In genomic region chr11:65588199-65589054, GRCh38 we compare ENCODE assay signal across 8 cellular contexts. TPM values are rescaled to one million over a fixed set of nuclear protein-coding genes. Genes with fewer than 3 reads are reported as not detected.
DNase-seq lines count a peak whose midpoint lies in the region; ATAC-seq and TF ChIP-seq lines count a peak whose summit lies in the region.

No MANE protein-coding gene starts in this region.

- no peaks in the 10 kb centered on the region for H3K9me2 ChIP-seq in hepatocyte (replicated peaks; ENCODE audit: insufficient read depth)

- ATAC-seq in GM19324 (IDR thresholded peaks at IDR 0.05; ENCODE audit: low FRiP score, unreplicated experiment) (peak; percentile 72), HG03342 (IDR thresholded peaks at IDR 0.05; ENCODE audit: unreplicated experiment) (peak; percentile 75), SK-N-SH treated with all-trans-retinoic acid at 6 μM for 48 hours (peak; percentile 86)
- peak; percentile 89 to 93 for ATAC-seq in activated naive CD4-positive, alpha-beta T cell treated with anti-CD3 and anti-CD28 coated beads, Interleukin-2, amount 50 U/mL, for 72 hours

- H3K4me3 ChIP-seq in hepatocyte (no peak overlapping the region), lower leg skin (ENCODE audit: low read depth, poor library complexity, severe bottlenecking) (no peak overlapping the region)

- peaks cover 6 to 10% of the 10 kb centered on the region in 2 donors for H3K36me3 Mint-ChIP-seq in activated naive CD4-positive, alpha-beta T cell treated with anti-CD3 and anti-CD28 coated beads, Interleukin-2, amount 50 U/mL, for 72 hours

- H3K27ac Mint-ChIP-seq in activated naive CD4-positive, alpha-beta T cell treated with anti-CD3 and anti-CD28 coated beads, Interleukin-2, amount 50 U/mL, for 72 hours: peak overlapping the region; percentile 84 to 86

- H3K27me3 ChIP-seq in hepatocyte: peaks cover 15% of the 10 kb centered on the region

- DNase-seq in COLO668 (lab: John Stamatoyannopoulos, UW; ENCODE audit: unreplicated experiment) (peak; percentile 54), hepatocyte (ENCODE audit: low spot score) (peak; percentile 73), lower leg skin (ENCODE audit: low spot score in 2 of 2) (no peak)
- peak; percentile 73 to 90 for DNase-seq in activated naive CD4-positive, alpha-beta T cell treated with anti-CD3 and anti-CD28 coated beads, Interleukin-2, amount 50 U/mL, for 72 hours (ENCODE audit: low spot score in 2 of 2)
- peak in 3 of 4 experiments; percentile 46 to 72 (median 60) for DNase-seq in stimulated activated CD4-positive, alpha-beta T cell treated with anti-CD3 and anti-CD28 coated beads, Interleukin-1b, Interleukin-23, amount 100 ng/mL, for 24 hours (ENCODE audit: low read depth in 4 of 4, low spot score in 1 of 4)

- H2AFZ ChIP-seq in hepatocyte: no peak overlapping the region

- 83% methylated on average over 13 of the region's 13 CpGs for WGBS in hepatocyte (ENCODE audit: low lambda C conversion rate, missing lambda C conversion rate)
- 43 to 46% methylated on average over 13 of the region's 13 CpGs for WGBS in lower leg skin, 2 donors

- no peak for TF ChIP-seq POLR2A in lower leg skin (IDR thresholded peaks at IDR 0.05)

- TF ChIP-seq CTCF in hepatocyte (IDR thresholded peaks at IDR 0.05; ENCODE audit: poor library complexity) (peak; percentile 43), lower leg skin (IDR thresholded peaks at IDR 0.05) (no peak)

- H3K36me3 ChIP-seq in hepatocyte (replicated peaks; ENCODE audit: insufficient read depth, low read depth): no peaks in the 10 kb centered on the region

- no peaks in the 10 kb centered on the region for H3K9me3 ChIP-seq in hepatocyte (ENCODE audit: low read depth)

- no peaks in the 10 kb centered on the region for H3K79me2 ChIP-seq in hepatocyte

- peaks cover 13% of the 10 kb centered on the region for H3K4me1 ChIP-seq in hepatocyte (ENCODE audit: insufficient read depth)

- H3K9me3 Mint-ChIP-seq in activated naive CD4-positive, alpha-beta T cell treated with anti-CD3 and anti-CD28 coated beads, Interleukin-2, amount 50 U/mL, for 72 hours: no peaks in the 10 kb centered on the region

- no peak overlapping the region for H3K4me2 ChIP-seq in hepatocyte

- no peaks in the 10 kb centered on the region for H4K20me1 ChIP-seq in hepatocyte (ENCODE audit: insufficient read depth, poor library complexity, severe bottlenecking)

- intact Hi-C loops in lower leg skin (cut with DNase I; ENCODE audit: low total_unique reads): no loop called here

- H3K27ac ChIP-seq in hepatocyte: no peak overlapping the region

TF ChIP-seq in SK-N-SH treated with all-trans-retinoic acid at 6 μM for 48 hours, 23 proteins besides CTCF, POLR2A, EP300 and RAD21:
- no peak for TF ChIP-seq ESRRG (CRISPR knock-in tag; IDR thresholded peaks at IDR 0.05)
- TF ChIP-seq ZNF565 (CRISPR knock-in tag; conservative IDR thresholded peaks at IDR 0.05; ENCODE audit: low read depth): no peak
- no peak for TF ChIP-seq ZFP30 (CRISPR knock-in tag; IDR thresholded peaks at IDR 0.05)
- no peak for TF ChIP-seq ZFP3 (CRISPR knock-in tag; IDR thresholded peaks at IDR 0.05)

RNA-seq across cellular contexts. Expression of gene KCNK7, which starts 7.2 kb away (rescaled TPM):
- total RNA-seq in activated naive CD4-positive, alpha-beta T cell treated with anti-CD3 and anti-CD28 coated beads, Interleukin-2, amount 50 U/mL, for 72 hours: under 1 TPM; 0.66 to 0.74 TPM
- total RNA-seq in hepatocyte (not detected in 2 replicates), lower leg skin (100 to 1,000 TPM; 168 to 197 (median 184) TPM)
- polyA plus RNA-seq in hepatocyte: 0.37 TPM in 1 of 2 replicates, not detected in the other

RNA-seq across cellular contexts. Expression of gene EHBP1L1, which starts 12.6 kb away (rescaled TPM):
- total RNA-seq in activated naive CD4-positive, alpha-beta T cell treated with anti-CD3 and anti-CD28 coated beads, Interleukin-2, amount 50 U/mL, for 72 hours: 100 to 1,000 TPM; 101 to 144 TPM
- total RNA-seq in hepatocyte: 8.4 and 20.9 TPM in 2 replicates
- polyA plus RNA-seq in hepatocyte: 12.5 and 18.1 TPM in 2 replicates
- total RNA-seq in lower leg skin: 10 to 100 TPM; 40.5 to 71.0 (median 57.3) TPM

RNA-seq across cellular contexts. Expression of gene FAM89B, which starts 16.1 kb away (rescaled TPM):
- 10 to 100 TPM; 32.6 to 47.1 TPM for total RNA-seq in activated naive CD4-positive, alpha-beta T cell treated with anti-CD3 and anti-CD28 coated beads, Interleukin-2, amount 50 U/mL, for 72 hours
- total RNA-seq in hepatocyte: 28.5 and 34.1 TPM in 2 replicates
- 105 and 112 TPM in 2 replicates for polyA plus RNA-seq in hepatocyte
- total RNA-seq in lower leg skin: 10 to 100 TPM; 57.8 to 73.3 (median 61.2) TPM

RNA-seq across cellular contexts. Expression of gene ZNRD2, which starts 18.1 kb away (rescaled TPM):
- 10 to 100 TPM; 35.9 to 44.3 TPM for total RNA-seq in activated naive CD4-positive, alpha-beta T cell treated with anti-CD3 and anti-CD28 coated beads, Interleukin-2, amount 50 U/mL, for 72 hours
- 20.5 and 20.8 TPM in 2 replicates for total RNA-seq in hepatocyte
- 52.4 and 57.3 TPM in 2 replicates for polyA plus RNA-seq in hepatocyte
- 10 to 100 TPM; 41.9 to 62.9 (median 50.6) TPM for total RNA-seq in lower leg skin

RNA-seq across cellular contexts. Expression of gene MAP3K11, which starts 25.6 kb away (rescaled TPM):
- 10 to 100 TPM; 73.6 to 76.5 TPM for total RNA-seq in activated naive CD4-positive, alpha-beta T cell treated with anti-CD3 and anti-CD28 coated beads, Interleukin-2, amount 50 U/mL, for 72 hours
- 39.3 and 40.5 TPM in 2 replicates for total RNA-seq in hepatocyte
- polyA plus RNA-seq in hepatocyte: 55.3 and 59.5 TPM in 2 replicates
- total RNA-seq in lower leg skin: 10 to 100 TPM; 31.6 to 40.0 (median 39.1) TPM

Comparison
In these comparisons a context has a peak if more than half of its experiments do, and no peak if none do; other contexts are left out.
1. DNase-seq: peak in COLO668 (single experiment), activated naive CD4-positive, alpha-beta T cell treated with anti-CD3 and anti-CD28 coated beads, Interleukin-2, amount 50 U/mL, for 72 hours (2 of 2), hepatocyte (single experiment) and stimulated activated CD4-positive, alpha-beta T cell treated with anti-CD3 and anti-CD28 coated beads, Interleukin-1b, Interleukin-23, amount 100 ng/mL, for 24 hours (3 of 4); none in lower leg skin (0 of 2).
2. RNA of gene KCNK7, which starts 7.2 kb away (total RNA-seq): 168 to 197 TPM in lower leg skin; 0.66 to 0.74 TPM in activated naive CD4-positive, alpha-beta T cell treated with anti-CD3 and anti-CD28 coated beads, Interleukin-2, amount 50 U/mL, for 72 hours and not detected in hepatocyte; every median in the first group is over 10 times any median in the second.
3. Peak in every context shown above with its lines, with median percentiles within 50 percentile points of each other: ATAC-seq.